Comparison of ENCODE assay signal across 1 cellular context in the genomic region with DNA sequence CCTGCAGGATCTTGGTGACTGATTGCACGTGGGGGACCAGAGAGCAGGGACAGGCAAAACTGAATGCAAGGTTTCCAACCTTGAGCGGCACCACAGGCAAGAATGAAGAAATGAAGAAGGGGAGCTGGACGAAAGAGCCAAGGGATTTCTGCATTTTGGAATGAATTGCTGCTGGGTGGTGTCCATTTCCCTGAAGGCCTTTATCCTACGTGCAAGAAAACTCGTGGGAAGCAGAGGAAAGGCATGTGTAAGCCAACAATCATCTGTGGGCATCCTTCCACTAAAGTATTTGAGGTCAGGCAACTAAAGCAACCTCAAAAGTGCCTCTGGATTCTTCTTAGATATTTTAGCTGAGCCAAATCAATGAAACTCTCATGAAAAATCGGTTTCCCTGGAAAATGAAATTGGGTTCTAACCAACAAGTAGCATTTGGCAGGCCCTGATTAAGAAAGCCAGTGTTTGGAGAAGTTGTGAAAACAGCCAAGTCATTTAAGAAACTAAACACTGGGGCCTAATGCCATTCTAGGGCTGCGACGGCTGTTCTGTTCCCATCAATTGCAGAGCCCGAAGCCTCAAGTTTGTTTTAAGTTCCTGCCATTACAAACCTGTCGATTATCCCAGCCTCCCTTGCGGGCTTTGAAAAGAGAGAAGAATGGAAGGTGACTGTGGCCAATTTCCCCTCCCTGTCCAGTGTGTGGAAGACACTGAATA.
TF ChIP-seq lines count a peak whose summit lies in the region.

No MANE protein-coding gene starts in this region.

TF ChIP-seq in IMR-90, 13 proteins besides CTCF, POLR2A, EP300 and RAD21 (continued from another document):
- no peak for TF ChIP-seq RCOR1 (IDR thresholded peaks at IDR 0.05; ENCODE audit: insufficient replicate concordance, low read length)
- no peak for TF ChIP-seq FOS (IDR thresholded peaks at IDR 0.05; ENCODE audit: low read depth, low read length)
TF ChIP-seq in IMR-90: peak in this region for 0.
